Comparison of ENCODE assay signal across 10 cellular contexts in genomic region chr1:204320413-204320812, GRCh38. TPM values are rescaled to one million over a fixed set of nuclear protein-coding genes. Genes with fewer than 3 reads are reported as not detected.
DNase-seq lines count a peak whose midpoint lies in the region; ATAC-seq, FAIRE-seq and TF ChIP-seq lines count a peak whose summit lies in the region.
"Had no signal": no experiment of that assay in that cellular context is flagged by ENCODE, and none has a peak within 500 bp of the region (broad histone marks: within the 10 kb centered on the region; RNA-seq: fewer than 3 reads in every experiment).

No MANE protein-coding gene starts in this region.

- H3K4me2 ChIP-seq in A549 (peak overlapping the region; percentile 86), GM23248 (ENCODE audit: unreplicated experiment) (peak overlapping the region; percentile 71), astrocyte (ENCODE audit: low read length) (peak overlapping the region; percentile 68)

- H3K27ac ChIP-seq in A549 (peak overlapping the region; percentile 86 to 87), GM23248 (peak overlapping the region; percentile 95), astrocyte (ENCODE audit: low read depth, low read length) (peak overlapping the region; percentile 58)

- H3K4me1 ChIP-seq in A549 (peaks cover 73% of the 10 kb centered on the region), GM23248 (ENCODE audit: insufficient read depth) (peaks cover 58% of the 10 kb centered on the region), astrocyte (ENCODE audit: insufficient read depth, low read length) (peaks cover 22% of the 10 kb centered on the region)

- no peaks in the 10 kb centered on the region for H3K36me3 Mint-ChIP-seq in astrocyte (ENCODE audit: low read depth, unreplicated experiment)

- H2AFZ ChIP-seq in GM23248: no peak overlapping the region
- H2AFZ ChIP-seq in astrocyte (ENCODE audit: low read depth, low read length): no peak overlapping the region

- ATAC-seq in A549 (peak; percentile 32 to 39), GM18870 (IDR thresholded peaks at IDR 0.05; ENCODE audit: unreplicated experiment) (no peak), GM19035 (IDR thresholded peaks at IDR 0.05; ENCODE audit: unreplicated experiment) (no peak), GM21423 (IDR thresholded peaks at IDR 0.05; ENCODE audit: unreplicated experiment) (no peak)

- 59% methylated on average over 5 of the region's 5 CpGs for WGBS in A549 (ENCODE audit: missing lambda C conversion rate)
- WGBS in GM23248 (ENCODE audit: low coverage in 1 of 2, low lambda C conversion rate in 2 of 2, missing lambda C conversion rate in 2 of 2), 2 experiments: 60 to 64% methylated on average over 5 of the region's 5 CpGs

- H3K4me3 Mint-ChIP-seq in astrocyte (ENCODE audit: unreplicated experiment): no peak overlapping the region

- H3K4me3 ChIP-seq in A549: peak overlapping the region; percentile 7; the same call in 2 of the 3 replicates
- H3K4me3 ChIP-seq in GM23248: no peak overlapping the region
- H3K4me3 ChIP-seq in astrocyte (ENCODE audit: insufficient read depth, low read depth, low read length): no peak overlapping the region

- H4K20me1 ChIP-seq in GM23248 (ENCODE audit: insufficient read depth) (no peaks in the 10 kb centered on the region), astrocyte (ENCODE audit: insufficient read depth, low read length) (no peaks in the 10 kb centered on the region)

- peak overlapping the region; percentile 73 for H3K9ac ChIP-seq in GM23248
- peak overlapping the region; percentile 6 for H3K9ac ChIP-seq in astrocyte (ENCODE audit: low read length)

- TF ChIP-seq POLR2A in A549 (IDR thresholded peaks at IDR 0.05; ENCODE audit: low read length): no peak

- H3K36me3 ChIP-seq in GM23248 (ENCODE audit: low read depth): no peaks in the 10 kb centered on the region
- no peaks in the 10 kb centered on the region for H3K36me3 ChIP-seq in astrocyte (ENCODE audit: insufficient read depth, low read length)

- no peak for TF ChIP-seq EP300 in A549 (IDR thresholded peaks at IDR 0.05)

- peaks cover 50% of the 10 kb centered on the region for H3K4me1 Mint-ChIP-seq in astrocyte (ENCODE audit: low read depth, unreplicated experiment)

- peaks cover 50% of the 10 kb centered on the region for H3F3A ChIP-seq in GM23248 (ENCODE audit: insufficient read depth)

- peak in 1 of 2 experiments; percentile 39 for DNase-seq in A549 (ENCODE audit: low read depth in 1 of 2, low spot score in 1 of 2)
- DNase-seq in GM23248: peak; percentile 92
- DNase-seq in astrocyte (ENCODE audit: low read depth): peak; percentile 55
- DNase-seq in kidney tubule cell (ENCODE audit: low spot score): peak; percentile 81
- no peak for DNase-seq in GM13976 (ENCODE audit: low spot score)
- DNase-seq: COR-L47, kidney had no signal

- no peaks in the 10 kb centered on the region for H3K9me2 ChIP-seq in GM23248 (ENCODE audit: insufficient read depth)

- H3K27me3 ChIP-seq in GM23248 (replicated peaks; ENCODE audit: insufficient read depth): no peaks in the 10 kb centered on the region
- no peaks in the 10 kb centered on the region for H3K27me3 ChIP-seq in astrocyte (ENCODE audit: insufficient read depth, low read length)

- TF ChIP-seq CTCF in A549 (IDR thresholded peaks at IDR 0.05) (no peak), astrocyte (IDR thresholded peaks at IDR 0.05; ENCODE audit: insufficient read depth, low read depth, low read length) (no peak), GM13976 (IDR thresholded peaks at IDR 0.05; ENCODE audit: borderline replicate concordance, control extremely low read depth, extremely low read depth, insufficient read depth, missing control alignments) (no peak)

- POLR2A ChIA-PET in A549 (lab: Yijun Ruan, JAX): no interaction called here

- in situ Hi-C loops in GM23248 (cut with MboI): no loop called here
- in situ Hi-C loops in GM13976 (cut with MboI; ENCODE audit: low sequenced_read_pairs, unreplicated experiment): no loop called here

- peak overlapping the region; percentile 53 for H3K27ac Mint-ChIP-seq in astrocyte (ENCODE audit: unreplicated experiment)

- CTCF ChIA-PET in A549 (lab: Yijun Ruan, JAX): interaction anchor here (1.1 to 3.9 kb wide), 8 partner anchors 11 to 158 kb away, joined by 3 to 14 read pairs (median 4); no protein-coding TSS in a partner anchor

- no peak for TF ChIP-seq RAD21 in A549 (conservative IDR thresholded peaks at IDR 0.05 in 1 of 2, IDR thresholded peaks at IDR 0.05 in 1 of 2)

- H3K9me3 ChIP-seq in A549: no peaks in the 10 kb centered on the region
- H3K9me3 ChIP-seq in GM23248 (ENCODE audit: low read depth): no peaks in the 10 kb centered on the region
- no peaks in the 10 kb centered on the region for H3K9me3 ChIP-seq in astrocyte (ENCODE audit: insufficient read depth, low read depth, low read length)

- H3K79me2 ChIP-seq in GM23248 (ENCODE audit: insufficient read depth) (no peaks in the 10 kb centered on the region), astrocyte (ENCODE audit: insufficient read depth, low read length) (no peaks in the 10 kb centered on the region)

- FAIRE-seq in A549 (lab: Jason Lieb, UNC) (no peak), astrocyte (lab: Jason Lieb, UNC) (no peak)
- FAIRE-seq: kidney had no signal

- H3K27me3 Mint-ChIP-seq in astrocyte (ENCODE audit: low read depth, unreplicated experiment): peaks cover 8% of the 10 kb centered on the region

- H3K9me3 Mint-ChIP-seq in astrocyte (ENCODE audit: unreplicated experiment): no peaks in the 10 kb centered on the region

TF ChIP-seq in A549, 52 proteins besides CTCF, POLR2A, EP300 and RAD21:
- TF ChIP-seq NFE2L2 (conservative IDR thresholded peaks at IDR 0.05; ENCODE audit: low read length): 0 out of 2 replicates have a peak, but pooled peaks have one; percentile 4
- peak; percentile 64 for TF ChIP-seq MAX (IDR thresholded peaks at IDR 0.05)
- no peak for TF ChIP-seq HMGXB4 (CRISPR knock-in tag; IDR thresholded peaks at IDR 0.05; ENCODE audit: borderline replicate concordance)
- TF ChIP-seq SREBF2 (IDR thresholded peaks at IDR 0.05): no peak
- TF ChIP-seq MAFK (IDR thresholded peaks at IDR 0.05; ENCODE audit: partially characterized antibody): peak; percentile 28
- TF ChIP-seq JUNB (IDR thresholded peaks at IDR 0.05): no peak

RNA-seq across cellular contexts. Expression of gene PLEKHA6, which starts 39.3 kb away (rescaled TPM):
- polyA plus RNA-seq in A549 (2011; rRNA removed) (13.0 and 16.4 TPM in 2 replicates), A549 (2017; fragmentation: RNase III; extraction: RNeasy Plus Mini Kit Qiagen cat#74134 plus additional on column Dnase treatment) (17.9 to 26.2 TPM (median 23.4 TPM) in 3 replicates), GM23248 (2016; fragmentation: Nextera tagmentation; extraction: Ambion mirVana) (4.5 and 5.5 TPM in 2 replicates)
- 12.1 and 14.8 TPM in 2 replicates for polyA plus RNA-seq in A549 (2012; cell fraction: cytosol; rRNA removed)
- polyA plus RNA-seq in A549 (2012; cell fraction: nucleus; rRNA removed): 54.7 and 55.1 TPM in 2 replicates
- polyA minus RNA-seq in A549 (2011; rRNA and poly(A)+ RNA removed): 12.4 and 13.0 TPM in 2 replicates
- total RNA-seq in GM23248 (2014; rRNA removed; shearing (Covaris generic)): 7.3 and 8.3 TPM in 2 replicates
- total RNA-seq in astrocyte: 1.5 and 2.7 TPM in 2 replicates

Comparison
In these comparisons a context has a peak if more than half of its experiments do, and no peak if none do; other contexts are left out.
1. ATAC-seq: peak in A549 (2 of 2); none in GM18870 (single experiment), GM19035 (single experiment) and GM21423 (single experiment).
2. Peak in every context shown above with its lines, with median percentiles within 50 percentile points of each other: H3K27ac ChIP-seq and H3K4me2 ChIP-seq.